In the genomic region with DNA sequence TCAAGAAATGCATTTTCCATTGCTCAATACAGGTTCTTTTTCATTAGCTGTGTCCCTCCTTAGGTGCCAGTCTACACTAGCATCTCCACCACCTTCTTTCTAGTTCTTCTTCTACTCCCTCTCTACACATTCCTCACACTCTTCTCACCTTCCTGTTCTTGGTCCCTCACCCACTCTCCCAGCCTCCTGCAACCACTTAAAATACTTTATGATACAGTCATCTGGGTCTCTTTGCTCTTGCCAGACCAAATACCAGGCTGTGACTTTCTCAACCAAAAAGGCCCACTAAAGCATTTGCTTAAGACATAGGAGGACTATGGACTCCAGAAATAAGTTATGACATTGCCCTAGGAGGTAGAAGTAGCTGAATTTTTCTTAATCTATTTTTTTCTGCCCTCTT, we compare ENCODE assay signal across 14 cellular contexts. TPM values are rescaled to one million over a fixed set of nuclear protein-coding genes. Genes with fewer than 3 reads are reported as not detected.
DNase-seq lines count a peak whose midpoint lies in the region; TF ChIP-seq lines count a peak whose summit lies in the region.
"Had no signal": no experiment of that assay in that cellular context is flagged by ENCODE, and none has a peak within 500 bp of the region (broad histone marks: within the 10 kb centered on the region; RNA-seq: fewer than 3 reads in every experiment).

No MANE protein-coding gene starts in this region.

- H3K9me3 Mint-ChIP-seq in CD14-positive monocyte, result peaks cover 0 to 3% (median 0%) of the 10 kb centered on the region in 7 donors
- H3K9me3 Mint-ChIP-seq: nephron progenitor cell; stimulated activated memory B cell treated with anti-CD40 and anti-IgM and Interleukin-4, amounts not matched to agents 10 μg/mL and 1 μg/mL and 100 μg/mL, for 72 hours had no signal

- H3K9ac ChIP-seq in mesenchymal stem cell (ENCODE audit: low read length), result no peak overlapping the region
- H3K9ac ChIP-seq: KMS-11 had no signal

- H3K36me3 Mint-ChIP-seq in CD14-positive monocyte, result no peaks in the 10 kb centered on the region
- H3K36me3 Mint-ChIP-seq: stimulated activated memory B cell treated with anti-CD40 and anti-IgM and Interleukin-4, amounts not matched to agents 10 μg/mL and 1 μg/mL and 100 μg/mL, for 72 hours had no signal

- H2AK5ac ChIP-seq in mesenchymal stem cell (ENCODE audit: low read length, severe bottlenecking), result no peak overlapping the region

- H3K4me3 Mint-ChIP-seq in CD14-positive monocyte, result no peak overlapping the region
- H3K4me3 Mint-ChIP-seq: nephron progenitor cell; stimulated activated memory B cell treated with anti-CD40 and anti-IgM and Interleukin-4, amounts not matched to agents 10 μg/mL and 1 μg/mL and 100 μg/mL, for 72 hours had no signal

- H3K79me1 ChIP-seq in mesenchymal stem cell (replicated peaks; ENCODE audit: low read length, poor library complexity, severe bottlenecking), result no peaks in the 10 kb centered on the region

- H3K4me2 ChIP-seq in mesenchymal stem cell (ENCODE audit: low read length, poor library complexity, severe bottlenecking), result no peak overlapping the region
- H3K4me2 ChIP-seq: KMS-11 had no signal

- H3K18ac ChIP-seq in mesenchymal stem cell (ENCODE audit: low read depth in 1 of 2, low read length in 2 of 2), result no peak overlapping the region

- H3K27ac ChIP-seq in epithelial cell of prostate (peak overlapping the region; percentile 52), mesenchymal stem cell (ENCODE audit: low read length, poor library complexity, severe bottlenecking) (no peak overlapping the region)
- H3K27ac ChIP-seq: KMS-11 had no signal

- no peak overlapping the region for H3K4ac ChIP-seq in mesenchymal stem cell (ENCODE audit: low read depth in 1 of 2, low read length in 2 of 2)

- H3K27me3 Mint-ChIP-seq in CD14-positive monocyte (ENCODE audit: low read depth in 3 of 3), result peaks cover 6 to 15% (median 7%) of the 10 kb centered on the region in 3 donors

- no peak overlapping the region for H3K23ac ChIP-seq in mesenchymal stem cell (ENCODE audit: low read length in 2 of 2)

- no peak overlapping the region for H3K14ac ChIP-seq in mesenchymal stem cell (ENCODE audit: low read length in 2 of 2)

- H3K4me3 ChIP-seq in mesenchymal stem cell (ENCODE audit: insufficient read depth in 1 of 2, low read depth in 1 of 2, low read length in 2 of 2), result no peak overlapping the region

- H4K91ac ChIP-seq in mesenchymal stem cell (ENCODE audit: low read length), result no peak overlapping the region

- no peaks in the 10 kb centered on the region for H3K9me3 ChIP-seq in mesenchymal stem cell (ENCODE audit: control insufficient read depth, low read length)

- H2AFZ ChIP-seq in mesenchymal stem cell (ENCODE audit: low read depth, low read length), result no peak overlapping the region

- no peak overlapping the region for H2BK12ac ChIP-seq in mesenchymal stem cell (ENCODE audit: low read length in 2 of 2)

- peaks cover 7% of the 10 kb centered on the region for H3K4me1 Mint-ChIP-seq in CD14-positive monocyte
- H3K4me1 Mint-ChIP-seq: nephron progenitor cell; stimulated activated memory B cell treated with anti-CD40 and anti-IgM and Interleukin-4, amounts not matched to agents 10 μg/mL and 1 μg/mL and 100 μg/mL, for 72 hours had no signal

- no peaks in the 10 kb centered on the region for H3K4me1 ChIP-seq in mesenchymal stem cell (ENCODE audit: control insufficient read depth, insufficient read depth, low read depth, low read length)

- H3K36me3 ChIP-seq in mesenchymal stem cell (ENCODE audit: control insufficient read depth in 1 of 2, insufficient read depth in 2 of 2, low read depth in 1 of 2, low read length in 2 of 2), result no peaks in the 10 kb centered on the region

- no peak overlapping the region for H2BK15ac ChIP-seq in mesenchymal stem cell (ENCODE audit: low read depth, poor library complexity, severe bottlenecking)

- peaks cover 0 to 31% of the 10 kb centered on the region in 2 experiments for H3K27me3 ChIP-seq in mesenchymal stem cell (ENCODE audit: control insufficient read depth in 1 of 2, insufficient read depth in 1 of 2, low read length in 2 of 2)

- no peak for TF ChIP-seq CTCF in AG09319 (IDR thresholded peaks at IDR 0.05; ENCODE audit: low read depth, low read length)
- TF ChIP-seq CTCF in CD14-positive monocyte (IDR thresholded peaks at IDR 0.05), result no peak

- H4K8ac ChIP-seq in mesenchymal stem cell (ENCODE audit: low read length), result no peak overlapping the region

- H2BK120ac ChIP-seq in mesenchymal stem cell (ENCODE audit: low read depth, low read length), result no peak overlapping the region

- H3K27ac Mint-ChIP-seq in CD14-positive monocyte, result no peak overlapping the region
- H3K27ac Mint-ChIP-seq: nephron progenitor cell; stimulated activated memory B cell treated with anti-CD40 and anti-IgM and Interleukin-4, amounts not matched to agents 10 μg/mL and 1 μg/mL and 100 μg/mL, for 72 hours had no signal

- intact Hi-C loops in CD14-positive monocyte (cut with micrococcal nuclease), result no loop called here

- no peak overlapping the region for H2BK5ac ChIP-seq in mesenchymal stem cell (ENCODE audit: low read depth, low read length, poor library complexity, severe bottlenecking)

- DNase-seq in AG09319 (ENCODE audit: extremely low read depth, low read depth) (peak; percentile 59), LoVo (ENCODE audit: low spot score) (peak; percentile 18), epithelial cell of prostate (ENCODE audit: low read depth, low spot score) (peak; percentile 29), mesenchymal stem cell (peak; percentile 72), CD14-positive monocyte (ENCODE audit: low spot score) (no peak), NAMALWA (ENCODE audit: low spot score) (no peak), NCI-H345 (lab: John Stamatoyannopoulos, UW) (no peak)
- DNase-seq in stimulated activated naive CD4-positive, alpha-beta T cell (lab: John Stamatoyannopoulos, UW), result no peak
- DNase-seq: activated CD4-positive, alpha-beta T cell treated with anti-CD3 and anti-CD28 coated beads for 4 hours; activated naive CD4-positive, alpha-beta T cell; NCI-H446; nephron progenitor cell had no signal

RNA-seq across cellular contexts. Expression of gene PIGM, which starts 35.1 kb away (rescaled TPM):
- 6.0 TPM for polyA plus RNA-seq in mesenchymal stem cell (2013, experiment 1 of 2)
- 6.0 TPM for polyA plus RNA-seq in mesenchymal stem cell (2013, experiment 2 of 2)
- 1 to 10 TPM; 3.7 to 4.2 TPM for polyA plus RNA-seq in CD14-positive monocyte

RNA-seq across cellular contexts. Expression of gene SLAMF9, which starts 42.6 kb away (rescaled TPM):
- not detected for polyA plus RNA-seq in mesenchymal stem cell (2013, experiment 1 of 2)
- polyA plus RNA-seq in mesenchymal stem cell (2013, experiment 2 of 2), result not detected
- polyA plus RNA-seq in CD14-positive monocyte, result not detected

RNA-seq across cellular contexts. Expression of gene IGSF9, which starts 51.2 kb away (rescaled TPM):
- 0.03 TPM for polyA plus RNA-seq in mesenchymal stem cell (2013, experiment 1 of 2)
- polyA plus RNA-seq in mesenchymal stem cell (2013, experiment 2 of 2), result 0.03 TPM
- polyA plus RNA-seq in CD14-positive monocyte, result not detected

Comparison
In these comparisons a context has a peak if more than half of its experiments do, and no peak if none do; other contexts are left out.
1. DNase-seq: peak in AG09319 (single experiment), LoVo (single experiment), epithelial cell of prostate (single experiment) and mesenchymal stem cell (single experiment); none in stimulated activated naive CD4-positive, alpha-beta T cell (0 of 6), CD14-positive monocyte (single experiment), NAMALWA (single experiment) and NCI-H345 (single experiment).